21 cellular contexts compared by ENCODE assay signal in genomic region chr16:84243732-84244131, GRCh38. TPM values are rescaled to one million over a fixed set of nuclear protein-coding genes. Genes with fewer than 3 reads are reported as not detected.
DNase-seq lines count a peak whose midpoint lies in the region; ATAC-seq, FAIRE-seq and TF ChIP-seq lines count a peak whose summit lies in the region.
"Had no signal": no experiment of that assay in that cellular context is flagged by ENCODE, and none has a peak within 500 bp of the region (broad histone marks: within the 10 kb centered on the region; RNA-seq: fewer than 3 reads in every experiment).

No MANE protein-coding gene starts in this region.

- TF ChIP-seq EP300 in HepG2 (IDR thresholded peaks at IDR 0.05; ENCODE audit: low read depth in 2 of 2, low read length in 2 of 2): no peak
- TF ChIP-seq EP300 in HepG2 (CRISPR knock-in tag; IDR thresholded peaks at IDR 0.05; ENCODE audit: borderline replicate concordance): no peak
- TF ChIP-seq EP300 in upper lobe of left lung (IDR thresholded peaks at IDR 0.05): no peak

- TF ChIP-seq CTCF in HepG2 (CRISPR knock-in tag; IDR thresholded peaks at IDR 0.05) (no peak), right lobe of liver (IDR thresholded peaks at IDR 0.05) (no peak), OCI-LY7 (conservative IDR thresholded peaks at IDR 0.05; ENCODE audit: low read length) (no peak), foreskin keratinocyte (conservative IDR thresholded peaks at IDR 0.05) (no peak), upper lobe of left lung (IDR thresholded peaks at IDR 0.05) (no peak)

- H3K27me3 ChIP-seq in HepG2 (ENCODE audit: control insufficient read depth in 1 of 2, insufficient read depth in 2 of 2, low read length in 2 of 2) (peaks cover 8 to 47% of the 10 kb centered on the region in 2 experiments), right lobe of liver (no peaks in the 10 kb centered on the region), foreskin keratinocyte (peaks cover 47% of the 10 kb centered on the region), upper lobe of left lung (no peaks in the 10 kb centered on the region)
- H3K27me3 ChIP-seq: BLaER1 treated with 17β-estradiol and CSF1 and Interleukin-3, amounts not matched to agents 10 nM and 100 nM had no signal

- TF ChIP-seq POLR2A in HepG2 (IDR thresholded peaks at IDR 0.05; ENCODE audit: insufficient read depth in 1 of 2, low read depth in 2 of 2, low read length in 2 of 2) (no peak), right lobe of liver (IDR thresholded peaks at IDR 0.05) (no peak), upper lobe of left lung (IDR thresholded peaks at IDR 0.05) (no peak)

- H3K4me1 ChIP-seq in HepG2 (ENCODE audit: insufficient read depth, low read length) (no peaks in the 10 kb centered on the region), right lobe of liver (no peaks in the 10 kb centered on the region), OCI-LY7 (ENCODE audit: insufficient read depth, low read length, poor library complexity, severe bottlenecking) (no peaks in the 10 kb centered on the region), foreskin keratinocyte (no peaks in the 10 kb centered on the region), upper lobe of left lung (peaks cover 0 to 9% (median 6%) of the 10 kb centered on the region in 4 donors)
- H3K4me1 ChIP-seq: HAP-1 had no signal

- no TSS peak for BruUV-seq in HepG2 (replicated peaks; lab: Mats Ljungman, UMichigan)
- no TSS peak for BruUV-seq in OCI-LY7 (replicated peaks; lab: Mats Ljungman, UMichigan)

- POLR2A ChIA-PET in HepG2 (lab: Yijun Ruan, JAX): no interaction called here
- POLR2A ChIA-PET in OCI-LY7 (lab: Charles Lee): no interaction called here

- CTCF ChIA-PET in HepG2 (lab: Yijun Ruan, JAX; ENCODE audit: low intra/inter-chr PET ratio, low total read pairs) (no interaction called here), OCI-LY7 (lab: Charles Lee; ENCODE audit: unreplicated experiment) (no interaction called here)

- H3K36me3 ChIP-seq in HepG2 (replicated peaks in 1 of 2; ENCODE audit: control insufficient read depth in 1 of 2, insufficient read depth in 2 of 2, low read length in 2 of 2): no peaks in the 10 kb centered on the region
- H3K36me3 ChIP-seq in right lobe of liver: no peaks in the 10 kb centered on the region
- H3K36me3 ChIP-seq in OCI-LY7 (ENCODE audit: insufficient read depth, low read length): no peaks in the 10 kb centered on the region
- H3K36me3 ChIP-seq in upper lobe of left lung: no peaks in the 10 kb centered on the region
- H3K36me3 ChIP-seq: BLaER1 treated with 17β-estradiol and CSF1 and Interleukin-3, amounts not matched to agents 10 nM and 100 nM; HAP-1 had no signal

- H3K4me3 ChIP-seq in HepG2 (replicated peaks in 1 of 3; ENCODE audit: insufficient read depth in 1 of 3, low read depth in 2 of 3, low read length in 3 of 3) (no peak overlapping the region), right lobe of liver (no peak overlapping the region), OCI-LY7 (ENCODE audit: low read depth, low read length, poor library complexity, severe bottlenecking) (no peak overlapping the region), upper lobe of left lung (no peak overlapping the region)
- H3K4me3 ChIP-seq: BLaER1 treated with 17β-estradiol and CSF1 and Interleukin-3, amounts not matched to agents 10 nM and 100 nM; GM12878; GM23338; HAP-1 had no signal

- DNase-seq in HepG2 (ENCODE audit: low spot score): no peak
- no peak for DNase-seq in right lobe of liver
- peak; percentile 3 for DNase-seq in OCI-LY7 (ENCODE audit: low spot score)
- no peak for DNase-seq in foreskin keratinocyte
- no peak for DNase-seq in NCI-H345 (lab: John Stamatoyannopoulos, UW)
- DNase-seq in upper lobe of left lung: no peak
- no peak for DNase-seq in nucleus accumbens (lab: John Stamatoyannopoulos, UW)
- DNase-seq: ACHN; CD4-positive, CD25-positive, alpha-beta regulatory T cell; DMS53; HFFc6; IMR-90 had no signal

- ATAC-seq in HepG2 (no peak), right lobe of liver (no peak), foreskin keratinocyte (peak; percentile 12), upper lobe of left lung (ENCODE audit: low FRiP score in 2 of 2) (no peak)
- ATAC-seq: GM12878, GM23338 had no signal

- no peak for TF ChIP-seq RAD21 in HepG2 (CRISPR knock-in tag; IDR thresholded peaks at IDR 0.05)

- H3K4me2 ChIP-seq in HepG2 (ENCODE audit: low read depth, low read length): no peak overlapping the region
- no peak overlapping the region for H3K4me2 ChIP-seq in OCI-LY7 (ENCODE audit: low read length)
- H3K4me2 ChIP-seq: BLaER1 treated with 17β-estradiol and CSF1 and Interleukin-3, amounts not matched to agents 10 nM and 100 nM; GM23338 had no signal

- in situ Hi-C loops in HepG2 (cut with HindIII; ENCODE audit: extremely low pct_ligation_motif_present, low pct_unique_long_range_greater_than_20kb): no loop called here

- no peaks in the 10 kb centered on the region for H3K9me2 ChIP-seq in OCI-LY7 (ENCODE audit: insufficient read depth, low read length)

- H3K9ac ChIP-seq in HepG2 (ENCODE audit: insufficient read depth, low read depth, low read length): no peak overlapping the region
- H3K9ac ChIP-seq: BLaER1 treated with 17β-estradiol and CSF1 and Interleukin-3, amounts not matched to agents 10 nM and 100 nM had no signal

- no peaks in the 10 kb centered on the region for H4K20me1 ChIP-seq in HepG2 (ENCODE audit: insufficient read depth, low read length)
- no peaks in the 10 kb centered on the region for H4K20me1 ChIP-seq in OCI-LY7 (ENCODE audit: insufficient read depth, low read length)
- H4K20me1 ChIP-seq: BLaER1 treated with 17β-estradiol and CSF1 and Interleukin-3, amounts not matched to agents 10 nM and 100 nM had no signal

- no peak overlapping the region for H2AFZ ChIP-seq in HepG2 (ENCODE audit: low read length)
- no peak overlapping the region for H2AFZ ChIP-seq in OCI-LY7 (ENCODE audit: low read length)
- H2AFZ ChIP-seq: GM23338 had no signal

- no peak for FAIRE-seq in HepG2 (lab: Jason Lieb, UNC)
- FAIRE-seq: GM12878, GM18507 had no signal

- intact Hi-C loops in HepG2 (cut with micrococcal nuclease; ENCODE audit: unreplicated experiment): no loop called here
- intact Hi-C loops in right lobe of liver (cut with DNase I): no loop called here
- intact Hi-C loops in OCI-LY7 (cut with micrococcal nuclease; ENCODE audit: unreplicated experiment): no loop called here

- H3K27ac ChIP-seq in HepG2 (ENCODE audit: extremely low read length, insufficient read depth, low read length) (no peak overlapping the region), right lobe of liver (no peak overlapping the region), OCI-LY7 (ENCODE audit: low read depth, low read length, poor library complexity, severe bottlenecking) (no peak overlapping the region), foreskin keratinocyte (no peak overlapping the region), upper lobe of left lung (no peak overlapping the region)
- H3K27ac ChIP-seq: BLaER1 treated with 17β-estradiol and CSF1 and Interleukin-3, amounts not matched to agents 10 nM and 100 nM; HL-60 had no signal

- H3K79me2 ChIP-seq in HepG2 (ENCODE audit: insufficient read depth, low read length): no peaks in the 10 kb centered on the region
- no peaks in the 10 kb centered on the region for H3K79me2 ChIP-seq in OCI-LY7 (ENCODE audit: insufficient read depth, low read depth, low read length)

- no peaks in the 10 kb centered on the region for H3K9me3 ChIP-seq in HepG2 (ENCODE audit: low read length)
- no peaks in the 10 kb centered on the region for H3K9me3 ChIP-seq in right lobe of liver
- no peaks in the 10 kb centered on the region for H3K9me3 ChIP-seq in OCI-LY7 (ENCODE audit: low read length)
- H3K9me3 ChIP-seq in upper lobe of left lung: no peaks in the 10 kb centered on the region
- H3K9me3 ChIP-seq: HAP-1 had no signal

- 7% methylated on average over 1 of the region's 1 CpG for WGBS in HepG2 (ENCODE audit: low lambda C conversion rate)
- WGBS in right lobe of liver (ENCODE audit: insufficient coverage, low coverage, low lambda C conversion rate, missing lambda C conversion rate): 89% methylated on average over 1 of the region's 1 CpG
- 71 to 86% methylated on average over 1 of the region's 1 CpG for WGBS in upper lobe of left lung, 2 donors

RNA-seq across cellular contexts. Expression of gene KCNG4, which starts 3.9 kb away (rescaled TPM):
- total RNA-seq in HepG2 (2016; rRNA removed; fragmentation: Illumina TruSeq; extraction: Trizol) (not detected in 2 replicates), right lobe of liver (not detected), OCI-LY7 (2022) (not detected in 2 replicates), foreskin keratinocyte (not detected in 2 replicates), upper lobe of left lung (not detected)
- not detected in 2 replicates for total RNA-seq in HepG2 (2016; cell fraction: cytosol; rRNA removed; fragmentation: Illumina TruSeq; extraction: Trizol; ENCODE audit: low read depth)
- total RNA-seq in HepG2 (2016; cell fraction: insoluble cytoplasmic fraction; rRNA removed; fragmentation: Illumina TruSeq; extraction: Trizol): not detected in 2 replicates
- total RNA-seq in HepG2 (2016; cell fraction: membrane; rRNA removed; fragmentation: Illumina TruSeq; extraction: Trizol): not detected in 2 replicates
- total RNA-seq in HepG2 (2016; cell fraction: nucleus; rRNA removed; fragmentation: Illumina TruSeq; extraction: Trizol): not detected in 2 replicates
- polyA plus RNA-seq in HepG2 (2011; rRNA removed) (not detected in 2 replicates), foreskin keratinocyte (not detected in 2 replicates)
- not detected in 2 replicates for polyA plus RNA-seq in HepG2 (2011; cell fraction: cytosol; rRNA removed)
- not detected in 2 replicates for polyA plus RNA-seq in HepG2 (2011; cell fraction: nucleus; rRNA removed)
- polyA plus RNA-seq in HepG2 (2012): not detected in 2 replicates
- polyA plus RNA-seq in HepG2 (2016; cell fraction: cytosol; fragmentation: Illumina TruSeq; extraction: Trizol; ENCODE audit: low read depth): not detected in 2 replicates
- polyA plus RNA-seq in HepG2 (2016; cell fraction: insoluble cytoplasmic fraction; fragmentation: Illumina TruSeq; extraction: Trizol; ENCODE audit: low read depth): not detected in 2 replicates
- not detected in 2 replicates for polyA plus RNA-seq in HepG2 (2016; cell fraction: membrane; fragmentation: Illumina TruSeq; extraction: Trizol; ENCODE audit: low read depth)
- polyA plus RNA-seq in HepG2 (2016; cell fraction: nucleus; fragmentation: Illumina TruSeq; extraction: Trizol; ENCODE audit: insufficient read depth, low read depth): not detected in 2 replicates
- 0.02 TPM in 1 of 2 replicates, not detected in the other for polyA minus RNA-seq in HepG2 (2011; rRNA and poly(A)+ RNA removed; ENCODE audit: low replicate concordance)
- polyA minus RNA-seq in HepG2 (2011; cell fraction: cytosol; rRNA and poly(A)+ RNA removed): not detected in 2 replicates
- polyA minus RNA-seq in HepG2 (2011; cell fraction: nucleus; rRNA and poly(A)+ RNA removed): not detected in 2 replicates
- not detected in 2 replicates for total RNA-seq in OCI-LY7 (2014; rRNA removed; shearing (Covaris generic))
- total RNA-seq: CD4-positive, CD25-positive, alpha-beta regulatory T cell; Daoy; G401; GM12878; HFFc6; IMR-90 had no signal
- polyA plus RNA-seq: CD4-positive, CD25-positive, alpha-beta regulatory T cell; GM12878; GM23338; IMR-90 had no signal

RNA-seq across cellular contexts. Expression of gene WFDC1, which starts 50.9 kb away (rescaled TPM):
- total RNA-seq in HepG2 (2016; rRNA removed; fragmentation: Illumina TruSeq; extraction: Trizol) (not detected in 2 replicates), right lobe of liver (1 to 10 TPM in 4 of 6 experiments, under 1 TPM in 2; 0.64 to 5.0 (median 2.3) TPM), OCI-LY7 (2022) (not detected in 2 replicates), foreskin keratinocyte (not detected in 2 replicates), upper lobe of left lung (10 to 100 TPM in 3 of 6 donors, 1 to 10 TPM in 3; 3.5 to 63.0 (median 10.2) TPM)
- not detected in 2 replicates for total RNA-seq in HepG2 (2016; cell fraction: cytosol; rRNA removed; fragmentation: Illumina TruSeq; extraction: Trizol; ENCODE audit: low read depth)
- not detected in 2 replicates for total RNA-seq in HepG2 (2016; cell fraction: insoluble cytoplasmic fraction; rRNA removed; fragmentation: Illumina TruSeq; extraction: Trizol)
- not detected in 2 replicates for total RNA-seq in HepG2 (2016; cell fraction: membrane; rRNA removed; fragmentation: Illumina TruSeq; extraction: Trizol)
- not detected in 2 replicates for total RNA-seq in HepG2 (2016; cell fraction: nucleus; rRNA removed; fragmentation: Illumina TruSeq; extraction: Trizol)
- polyA plus RNA-seq in HepG2 (2011; rRNA removed) (not detected in 2 replicates), foreskin keratinocyte (not detected in 2 replicates)
- not detected in 2 replicates for polyA plus RNA-seq in HepG2 (2011; cell fraction: cytosol; rRNA removed)
- polyA plus RNA-seq in HepG2 (2011; cell fraction: nucleus; rRNA removed): not detected in 2 replicates
- polyA plus RNA-seq in HepG2 (2012): not detected in 2 replicates
- not detected in 2 replicates for polyA plus RNA-seq in HepG2 (2016; cell fraction: cytosol; fragmentation: Illumina TruSeq; extraction: Trizol; ENCODE audit: low read depth)
- polyA plus RNA-seq in HepG2 (2016; cell fraction: insoluble cytoplasmic fraction; fragmentation: Illumina TruSeq; extraction: Trizol; ENCODE audit: low read depth): not detected in 2 replicates
- polyA plus RNA-seq in HepG2 (2016; cell fraction: membrane; fragmentation: Illumina TruSeq; extraction: Trizol; ENCODE audit: low read depth): not detected in 2 replicates
- not detected in 2 replicates for polyA plus RNA-seq in HepG2 (2016; cell fraction: nucleus; fragmentation: Illumina TruSeq; extraction: Trizol; ENCODE audit: insufficient read depth, low read depth)
- polyA minus RNA-seq in HepG2 (2011; rRNA and poly(A)+ RNA removed; ENCODE audit: low replicate concordance): 0.05 TPM in 1 of 2 replicates, not detected in the other
- polyA minus RNA-seq in HepG2 (2011; cell fraction: cytosol; rRNA and poly(A)+ RNA removed): not detected in 2 replicates
- not detected in 2 replicates for polyA minus RNA-seq in HepG2 (2011; cell fraction: nucleus; rRNA and poly(A)+ RNA removed)
- not detected in 2 replicates for total RNA-seq in OCI-LY7 (2014; rRNA removed; shearing (Covaris generic))
- total RNA-seq: A172; CD4-positive, CD25-positive, alpha-beta regulatory T cell; Daoy; G401; GM12878 had no signal
- polyA plus RNA-seq: CD4-positive, CD25-positive, alpha-beta regulatory T cell; GM12878 had no signal

RNA-seq across cellular contexts. Expression of gene ADAD2, which starts 52.8 kb away (rescaled TPM):
- not detected in 2 replicates for total RNA-seq in HepG2 (2016; rRNA removed; fragmentation: Illumina TruSeq; extraction: Trizol)
- total RNA-seq in HepG2 (2016; cell fraction: cytosol; rRNA removed; fragmentation: Illumina TruSeq; extraction: Trizol; ENCODE audit: low read depth): not detected in 2 replicates
- total RNA-seq in HepG2 (2016; cell fraction: insoluble cytoplasmic fraction; rRNA removed; fragmentation: Illumina TruSeq; extraction: Trizol): not detected in 2 replicates
- total RNA-seq in HepG2 (2016; cell fraction: membrane; rRNA removed; fragmentation: Illumina TruSeq; extraction: Trizol): not detected in 2 replicates
- not detected in 2 replicates for total RNA-seq in HepG2 (2016; cell fraction: nucleus; rRNA removed; fragmentation: Illumina TruSeq; extraction: Trizol)
- not detected in 2 replicates for polyA plus RNA-seq in HepG2 (2011; rRNA removed)
- polyA plus RNA-seq in HepG2 (2011; cell fraction: cytosol; rRNA removed): 0.03 TPM in 1 of 2 replicates, not detected in the other
- polyA plus RNA-seq in HepG2 (2011; cell fraction: nucleus; rRNA removed): not detected in 2 replicates
- not detected in 2 replicates for polyA plus RNA-seq in HepG2 (2012)
- polyA plus RNA-seq in HepG2 (2016; cell fraction: cytosol; fragmentation: Illumina TruSeq; extraction: Trizol; ENCODE audit: low read depth): not detected in 2 replicates
- polyA plus RNA-seq in HepG2 (2016; cell fraction: insoluble cytoplasmic fraction; fragmentation: Illumina TruSeq; extraction: Trizol; ENCODE audit: low read depth): not detected in 2 replicates
- polyA plus RNA-seq in HepG2 (2016; cell fraction: membrane; fragmentation: Illumina TruSeq; extraction: Trizol; ENCODE audit: low read depth): not detected in 2 replicates
- polyA plus RNA-seq in HepG2 (2016; cell fraction: nucleus; fragmentation: Illumina TruSeq; extraction: Trizol; ENCODE audit: insufficient read depth, low read depth): not detected in 2 replicates
- polyA minus RNA-seq in HepG2 (2011; rRNA and poly(A)+ RNA removed; ENCODE audit: low replicate concordance): not detected in 2 replicates
- not detected in 2 replicates for polyA minus RNA-seq in HepG2 (2011; cell fraction: cytosol; rRNA and poly(A)+ RNA removed)
- not detected in 2 replicates for polyA minus RNA-seq in HepG2 (2011; cell fraction: nucleus; rRNA and poly(A)+ RNA removed)
- 1 to 10 TPM in 1 of 6 experiments, under 1 TPM in 1, not detected in 4; 0.87 to 1.0 TPM for total RNA-seq in right lobe of liver
- not detected in 2 replicates for total RNA-seq in OCI-LY7 (2014; rRNA removed; shearing (Covaris generic))
- not detected in 2 replicates for total RNA-seq in OCI-LY7 (2022)
- total RNA-seq in foreskin keratinocyte: not detected in 2 replicates
- polyA plus RNA-seq in foreskin keratinocyte: not detected in 2 replicates
- total RNA-seq in upper lobe of left lung: 1 to 10 TPM in 1 of 6 donors, not detected in 5; 1.1 TPM
- total RNA-seq: A172; CD4-positive, CD25-positive, alpha-beta regulatory T cell; Daoy; G401; HFFc6; IMR-90 had no signal
- polyA plus RNA-seq: IMR-90 had no signal

RNA-seq across cellular contexts. Expression of gene TAF1C, which starts 56.9 kb away (rescaled TPM):
- total RNA-seq in HepG2 (2016; rRNA removed; fragmentation: Illumina TruSeq; extraction: Trizol) (8.3 and 15.6 TPM in 2 replicates), right lobe of liver (10 to 100 TPM; 11.0 to 28.3 (median 19.3) TPM), OCI-LY7 (2022) (62.5 and 66.1 TPM in 2 replicates), foreskin keratinocyte (19.7 and 20.7 TPM in 2 replicates), upper lobe of left lung (100 to 1,000 TPM in 2 of 6 donors, 10 to 100 TPM in 4; 23.2 to 227 (median 65.0) TPM)
- 9.0 and 11.9 TPM in 2 replicates for total RNA-seq in HepG2 (2016; cell fraction: cytosol; rRNA removed; fragmentation: Illumina TruSeq; extraction: Trizol; ENCODE audit: low read depth)
- 5.7 and 17.7 TPM in 2 replicates for total RNA-seq in HepG2 (2016; cell fraction: insoluble cytoplasmic fraction; rRNA removed; fragmentation: Illumina TruSeq; extraction: Trizol)
- total RNA-seq in HepG2 (2016; cell fraction: membrane; rRNA removed; fragmentation: Illumina TruSeq; extraction: Trizol): 9.2 and 10.3 TPM in 2 replicates
- total RNA-seq in HepG2 (2016; cell fraction: nucleus; rRNA removed; fragmentation: Illumina TruSeq; extraction: Trizol): 33.5 and 39.8 TPM in 2 replicates
- polyA plus RNA-seq in HepG2 (2011; rRNA removed) (20.8 and 25.2 TPM in 2 replicates), foreskin keratinocyte (13.0 and 14.2 TPM in 2 replicates)
- polyA plus RNA-seq in HepG2 (2011; cell fraction: cytosol; rRNA removed): 6.5 and 8.8 TPM in 2 replicates
- 318 and 424 TPM in 2 replicates for polyA plus RNA-seq in HepG2 (2011; cell fraction: nucleus; rRNA removed)
- polyA plus RNA-seq in HepG2 (2012): 24.5 and 34.3 TPM in 2 replicates
- polyA plus RNA-seq in HepG2 (2016; cell fraction: cytosol; fragmentation: Illumina TruSeq; extraction: Trizol; ENCODE audit: low read depth): 1.1 and 1.7 TPM in 2 replicates
- 9.1 and 13.0 TPM in 2 replicates for polyA plus RNA-seq in HepG2 (2016; cell fraction: insoluble cytoplasmic fraction; fragmentation: Illumina TruSeq; extraction: Trizol; ENCODE audit: low read depth)
- 1.9 and 2.6 TPM in 2 replicates for polyA plus RNA-seq in HepG2 (2016; cell fraction: membrane; fragmentation: Illumina TruSeq; extraction: Trizol; ENCODE audit: low read depth)
- polyA plus RNA-seq in HepG2 (2016; cell fraction: nucleus; fragmentation: Illumina TruSeq; extraction: Trizol; ENCODE audit: insufficient read depth, low read depth): 119 and 132 TPM in 2 replicates
- polyA minus RNA-seq in HepG2 (2011; rRNA and poly(A)+ RNA removed; ENCODE audit: low replicate concordance): 40.8 and 57.1 TPM in 2 replicates
- polyA minus RNA-seq in HepG2 (2011; cell fraction: cytosol; rRNA and poly(A)+ RNA removed): 4.0 and 5.1 TPM in 2 replicates
- 62.5 and 75.1 TPM in 2 replicates for polyA minus RNA-seq in HepG2 (2011; cell fraction: nucleus; rRNA and poly(A)+ RNA removed)
- 27.4 and 64.6 TPM in 2 replicates for total RNA-seq in OCI-LY7 (2014; rRNA removed; shearing (Covaris generic))
